Comparison of ENCODE assay signal across 28 cellular contexts in the genomic region with DNA sequence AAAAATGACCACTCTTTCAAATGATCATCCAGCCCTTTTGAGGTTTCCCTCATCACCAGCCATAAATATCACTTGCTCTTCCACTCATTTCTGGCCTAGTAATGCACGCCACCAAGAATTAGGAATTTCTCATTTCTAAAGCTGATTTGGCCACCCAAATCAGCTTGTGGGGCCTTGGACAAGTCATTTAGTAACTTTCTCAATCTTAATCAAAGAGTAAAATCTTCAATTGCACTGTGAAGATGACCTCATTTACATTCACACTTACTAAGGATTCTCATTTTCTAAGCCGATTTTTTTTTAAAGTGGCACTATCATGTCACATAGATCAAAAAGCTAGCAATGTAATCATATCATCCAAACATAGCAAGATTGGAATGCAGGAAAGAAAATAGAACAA.
"Had no signal": no experiment of that assay in that cellular context is flagged by ENCODE, and none has a peak within 500 bp of the region (broad histone marks: within the 10 kb centered on the region; RNA-seq: fewer than 3 reads in every experiment).

No MANE protein-coding gene starts in this region.

- H3K4me3 ChIP-seq: esophagus squamous epithelium, gastrocnemius medialis, heart right ventricle, left lung, lower lobe of right lung, mucosa of descending colon had no signal

- H3K9me3 ChIP-seq: esophagus squamous epithelium, gastrocnemius medialis, left lung, lower lobe of right lung, mucosa of descending colon had no signal

- H3K27me3 Mint-ChIP-seq: dendritic cell treated with granulocyte-macrophage colony-stimulating factor and Interleukin-4, amounts not matched to agents 40 ng/mL and 50 ng/mL, for 4 days; effector memory CD8-positive, alpha-beta T cell; naive B cell had no signal

- H3K4me1 ChIP-seq: esophagus squamous epithelium, gastrocnemius medialis, heart right ventricle, left lung, lower lobe of right lung had no signal

- DNase-seq: cortex of kidney; effector CD8-positive, alpha-beta T cell; effector memory CD8-positive, alpha-beta T cell; endodermal cell; erythroblast; esophagus squamous epithelium; foreskin fibroblast; foreskin melanocyte; gastrocnemius medialis; glutamatergic neuron; head of caudate nucleus; heart right ventricle; hippocampal formation; left cardiac atrium; left lung; left ventricle myocardium superior; lower lobe of right lung; mesenchymal stem cell; mucosa of descending colon; naive B cell; naive thymus-derived CD8-positive, alpha-beta T cell had no signal

- H3K4me1 Mint-ChIP-seq: naive B cell; naive thymus-derived CD8-positive, alpha-beta T cell had no signal

- H3K27me3 ChIP-seq: esophagus squamous epithelium, gastrocnemius medialis, heart right ventricle, left lung had no signal

- FAIRE-seq: endometrium, islet of Langerhans, keratinocyte had no signal

- H3K9me3 Mint-ChIP-seq: dendritic cell treated with granulocyte-macrophage colony-stimulating factor and Interleukin-4, amounts not matched to agents 40 ng/mL and 50 ng/mL, for 4 days; endodermal cell; naive B cell; naive thymus-derived CD8-positive, alpha-beta T cell had no signal

- H3K27ac Mint-ChIP-seq: dendritic cell treated with granulocyte-macrophage colony-stimulating factor and Interleukin-4, amounts not matched to agents 40 ng/mL and 50 ng/mL, for 4 days; effector memory CD8-positive, alpha-beta T cell; endodermal cell; mesothelial cell of epicardium; naive B cell; naive thymus-derived CD8-positive, alpha-beta T cell had no signal

- H3K36me3 Mint-ChIP-seq: mesothelial cell of epicardium; naive B cell; naive thymus-derived CD8-positive, alpha-beta T cell had no signal

- H3K4me3 Mint-ChIP-seq: dendritic cell treated with granulocyte-macrophage colony-stimulating factor and Interleukin-4, amounts not matched to agents 40 ng/mL and 50 ng/mL, for 4 days; effector memory CD8-positive, alpha-beta T cell; endodermal cell; mesothelial cell of epicardium; naive B cell; naive thymus-derived CD8-positive, alpha-beta T cell had no signal

- ATAC-seq: effector memory CD8-positive, alpha-beta T cell; esophagus mucosa; gastrocnemius medialis; heart right ventricle; left cardiac atrium; left lung; left ventricle myocardium superior; lower lobe of right lung; mucosa of descending colon; naive thymus-derived CD8-positive, alpha-beta T cell had no signal

- H3K27ac ChIP-seq: epithelial cell of prostate, esophagus squamous epithelium, gastrocnemius medialis, heart right ventricle, left lung, lower lobe of right lung had no signal

- H3K36me3 ChIP-seq: esophagus squamous epithelium, gastrocnemius medialis, heart right ventricle, left lung, lower lobe of right lung had no signal
